ENCODE assay signal across 12 cellular contexts in the genomic region with DNA sequence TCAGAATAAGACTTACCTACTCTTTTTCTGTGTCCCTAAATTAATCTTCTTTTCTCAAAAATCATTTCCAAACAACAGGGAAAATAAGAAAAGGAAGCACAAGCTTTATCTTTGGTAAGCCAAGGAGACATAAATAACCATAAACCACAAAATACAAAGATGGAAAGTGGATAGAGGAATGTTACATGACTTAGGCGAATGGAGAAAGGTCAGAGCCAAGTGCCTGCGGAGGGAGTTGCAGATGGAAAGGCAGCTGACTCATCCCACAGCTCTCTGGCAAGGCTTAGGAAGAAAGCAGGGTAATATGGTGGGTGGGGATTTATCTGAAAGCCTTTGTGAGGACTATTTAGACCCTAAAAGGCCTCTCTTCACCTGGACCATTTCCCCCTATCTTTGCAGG.
DNase-seq lines count a peak whose midpoint lies in the region; ATAC-seq and TF ChIP-seq lines count a peak whose summit lies in the region.
"Had no signal": no experiment of that assay in that cellular context is flagged by ENCODE, and none has a peak within 500 bp of the region (broad histone marks: within the 10 kb centered on the region; RNA-seq: fewer than 3 reads in every experiment).

No MANE protein-coding gene starts in this region.

- DNase-seq in AG04450 (ENCODE audit: low read depth, low spot score) (peak; percentile 71), HFF-Myc (ENCODE audit: extremely low read depth, low read depth) (peak; percentile 82), astrocyte of the hippocampus (ENCODE audit: low read depth, low spot score) (peak; percentile 87), iris pigment epithelial cell (ENCODE audit: low read depth) (peak; percentile 93), caudate nucleus (lab: John Stamatoyannopoulos, UW) (no peak), GM20000 (ENCODE audit: low spot score) (no peak), inferior parietal cortex (ENCODE audit: extremely low spot score) (no peak)
- DNase-seq: activated naive CD8-positive, alpha-beta T cell treated with anti-CD3 and anti-CD28 coated beads, Interleukin-2, amount 10 ng/mL, durations not matched to agents 7 days and 5 days; naive thymus-derived CD4-positive, alpha-beta T cell; small intestine had no signal

- POLR2A ChIA-PET in AG04450 (lab: Yijun Ruan, JAX): interaction anchor here (0.8 kb wide), 1 partner anchor 40 kb away, joined by 4 read pairs; no protein-coding TSS in a partner anchor

- H3K27me3 ChIP-seq in AG04450 (ENCODE audit: control insufficient read depth, insufficient read depth, low read length): no peaks in the 10 kb centered on the region
- H3K27me3 ChIP-seq: BLaER1 had no signal

- no peak overlapping the region for H3K4me3 ChIP-seq in AG04450 (ENCODE audit: low read depth, low read length)
- H3K4me3 ChIP-seq in HFF-Myc (replicated peaks; ENCODE audit: low read depth, low read length): no peak overlapping the region
- H3K4me3 ChIP-seq: BLaER1 had no signal

- H3K27ac ChIP-seq in AG04450 (ENCODE audit: low read depth, low read length): peak overlapping the region; percentile 72
- H3K27ac ChIP-seq in caudate nucleus (ENCODE audit: low read depth, low read length): no peak overlapping the region
- H3K27ac ChIP-seq: BLaER1 had no signal

- no peaks in the 10 kb centered on the region for H3K9me3 ChIP-seq in AG04450 (ENCODE audit: control insufficient read depth, insufficient read depth, low read length)
- H3K9me3 ChIP-seq: BLaER1 had no signal

- TF ChIP-seq CTCF in AG04450 (IDR thresholded peaks at IDR 0.05; ENCODE audit: low read depth, low read length) (no peak), HFF-Myc (IDR thresholded peaks at IDR 0.05; ENCODE audit: low read depth, low read length, missing control alignments) (no peak), GM20000 (IDR thresholded peaks at IDR 0.05; ENCODE audit: extremely low read depth, missing control alignments) (no peak)

- CTCF ChIA-PET in AG04450 (lab: Charles Lee): interaction anchor here (1.2 to 7.3 kb wide), 2 partner anchors 179 to 903 kb away, joined by 3 to 42 read pairs; a partner anchor contains a TSS

- ATAC-seq in HG03520 (IDR thresholded peaks at IDR 0.05; ENCODE audit: unreplicated experiment): no peak
- ATAC-seq: naive thymus-derived CD4-positive, alpha-beta T cell had no signal

Comparison
In these comparisons a context has a peak if more than half of its experiments do, and no peak if none do; other contexts are left out.
1. DNase-seq: peak in AG04450 (single experiment), HFF-Myc (single experiment), astrocyte of the hippocampus (single experiment) and iris pigment epithelial cell (single experiment); none in caudate nucleus (0 of 61), GM20000 (single experiment) and inferior parietal cortex (single experiment).